ENCODE assay signal across 19 cellular contexts in the genomic region with DNA sequence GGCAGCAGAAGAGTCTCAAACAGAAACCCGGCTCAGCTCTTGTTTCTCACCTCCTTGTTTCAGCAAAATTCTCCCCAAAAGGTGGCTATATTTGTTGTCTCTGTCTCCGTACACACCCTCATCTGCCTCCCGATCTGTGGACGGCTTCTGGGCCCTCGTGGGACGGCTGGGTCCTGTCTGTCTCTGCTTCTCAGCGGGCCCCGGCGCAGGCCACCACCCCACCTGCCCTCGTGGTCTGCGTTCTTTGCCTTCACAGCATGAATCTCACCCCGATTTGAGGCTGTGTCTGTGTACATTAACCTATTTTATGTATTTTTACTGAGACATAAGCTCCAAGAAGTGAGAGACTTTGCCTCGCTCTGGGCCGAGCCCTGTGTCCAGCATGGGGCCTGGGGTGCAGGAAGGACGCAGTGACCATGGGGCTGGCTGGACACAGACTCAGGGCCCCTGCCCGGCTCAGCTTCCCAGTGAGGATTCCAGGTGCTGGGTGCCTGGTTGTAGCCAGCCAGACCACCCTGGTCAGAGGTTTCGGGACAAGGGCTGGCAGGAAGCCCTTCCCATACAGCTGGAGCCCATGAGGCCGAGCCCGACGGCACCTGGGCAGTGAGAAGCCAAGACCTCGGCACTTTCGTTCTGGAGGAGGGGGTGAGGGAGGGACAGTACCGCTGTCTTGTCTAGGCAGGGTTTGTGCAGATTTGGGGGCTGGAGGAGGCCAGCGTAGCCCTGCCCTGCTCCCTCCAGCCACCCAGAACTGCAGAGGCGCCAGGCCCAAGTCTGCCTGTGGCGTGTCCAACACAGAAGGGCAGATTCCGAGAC.
A peak's percentile ranks its signal among the peaks of the same experiment; 100 is the strongest.
DNase-seq lines count a peak whose midpoint lies in the region; ATAC-seq, FAIRE-seq and TF ChIP-seq lines count a peak whose summit lies in the region.
"Had no signal": no experiment of that assay in that cellular context is flagged by ENCODE, and none has a peak within 500 bp of the region (broad histone marks: within the 10 kb centered on the region; RNA-seq: fewer than 3 reads in every experiment).

No MANE protein-coding gene starts in this region.

- H2BK15ac ChIP-seq in H1 (ENCODE audit: low read length), result peak overlapping the region; percentile 77; the same call in 1 of the 2 replicates
- no peak overlapping the region for H2BK15ac ChIP-seq in mesenchymal stem cell (ENCODE audit: low read depth, poor library complexity, severe bottlenecking)

- H3K9ac ChIP-seq in H1 (replicated peaks in 1 of 4; ENCODE audit: extremely low read depth in 1 of 4, low read depth in 3 of 4, low read length in 3 of 4), result no peak overlapping the region
- no peak overlapping the region for H3K9ac ChIP-seq in mesenchymal stem cell (ENCODE audit: low read length)
- H3K9ac ChIP-seq: KMS-11 had no signal

- H3K9me3 ChIP-seq in heart right ventricle (no peaks in the 10 kb centered on the region), H1 (ENCODE audit: insufficient read depth in 2 of 2, low read depth in 1 of 2, low read length in 1 of 2) (no peaks in the 10 kb centered on the region), mesenchymal stem cell (ENCODE audit: control insufficient read depth, low read length) (no peaks in the 10 kb centered on the region)
- H3K9me3 ChIP-seq: BE2C had no signal

- H3K56ac ChIP-seq in H1 (replicated peaks; ENCODE audit: insufficient read length, low read depth, low read length), result no peak overlapping the region

- H3K79me1 ChIP-seq in H1 (ENCODE audit: low read depth, low read length), result peaks cover 2% of the 10 kb centered on the region; the same call in 1 of the 2 replicates
- H3K79me1 ChIP-seq in mesenchymal stem cell (replicated peaks; ENCODE audit: low read length, poor library complexity, severe bottlenecking), result no peaks in the 10 kb centered on the region

- H3K36me3 ChIP-seq in heart right ventricle, result no peaks in the 10 kb centered on the region
- H3K36me3 ChIP-seq in H1 (ENCODE audit: control insufficient read depth in 2 of 4, insufficient read depth in 4 of 4, low read length in 3 of 4), result no peaks in the 10 kb centered on the region
- no peaks in the 10 kb centered on the region for H3K36me3 ChIP-seq in mesenchymal stem cell (ENCODE audit: control insufficient read depth in 1 of 2, insufficient read depth in 2 of 2, low read depth in 1 of 2, low read length in 2 of 2)
- H3K36me3 ChIP-seq: BE2C had no signal

- CTCF ChIA-PET in H1 (lab: Charles Lee; ENCODE audit: partially characterized antibody), result interaction anchor here (1.1 to 3.6 kb wide), 6 partner anchors 14 to 274 kb away, joined by 3 to 12 read pairs (median 4); no protein-coding TSS in a partner anchor

- H4K5ac ChIP-seq in H1 (ENCODE audit: insufficient read length, low read depth, low read length), result no peak overlapping the region

- TF ChIP-seq EP300 in H1 (IDR thresholded peaks at IDR 0.05; ENCODE audit: borderline replicate concordance in 1 of 2, low read depth in 2 of 2, low read length in 2 of 2), result no peak

- peaks cover 5% of the 10 kb centered on the region; the same call in 1 of the 2 replicates for H3K23me2 ChIP-seq in H1 (ENCODE audit: low read depth, low read length)

- WGBS in heart right ventricle, 2 donors, result 93% methylated on average over 27 of the region's 27 CpGs
- 88% methylated on average over 23 of the region's 27 CpGs; no CpG with 5 or more reads in 1 of the 2 experiments for WGBS in H1 (ENCODE audit: extremely low coverage in 1 of 2, insufficient coverage in 1 of 2, insufficient read length in 1 of 2, insufficient replicate concordance in 2 of 2, low coverage in 1 of 2, low lambda C conversion rate in 2 of 2, missing lambda C conversion rate in 1 of 2), 2 experiments
- 91% methylated on average over 22 of the region's 27 CpGs for whole genome bisulfite sequencing in mesenchymal stem cell

- peak overlapping the region; percentile 68 for H3K18ac ChIP-seq in H1 (ENCODE audit: extremely low read depth, low read length)
- H3K18ac ChIP-seq in mesenchymal stem cell (ENCODE audit: low read depth in 1 of 2, low read length in 2 of 2), result no peak overlapping the region

- ATAC-seq in Right ventricle myocardium superior (ENCODE audit: poor library complexity) (no peak), heart right ventricle (no peak), HG03354 (IDR thresholded peaks at IDR 0.05; ENCODE audit: poor library complexity, severe bottlenecking, unreplicated experiment) (no peak), GM18861 (IDR thresholded peaks at IDR 0.05; ENCODE audit: unreplicated experiment) (no peak)
- ATAC-seq in stimulated activated naive B cell treated with anti-CD40 and anti-IgM and Interleukin-4, amounts not matched to agents 10 μg/mL and 1 μg/mL and 100 μg/mL, for 72 hours (replicated peaks), result no peak
- ATAC-seq: Panc1 had no signal

- H3K14ac ChIP-seq in H1 (ENCODE audit: insufficient read length), result no peak overlapping the region
- H3K14ac ChIP-seq in mesenchymal stem cell (ENCODE audit: low read length in 2 of 2), result no peak overlapping the region

- H4K8ac ChIP-seq in H1 (ENCODE audit: extremely low read depth, insufficient read depth, low read length), result peak overlapping the region; percentile 76; the same call in 1 of the 2 replicates
- no peak overlapping the region for H4K8ac ChIP-seq in mesenchymal stem cell (ENCODE audit: low read length)

- H3K9me3 Mint-ChIP-seq in stimulated activated naive B cell treated with anti-CD40 and anti-IgM and Interleukin-4, amounts not matched to agents 10 μg/mL and 1 μg/mL and 100 μg/mL, for 72 hours, result no peaks in the 10 kb centered on the region
- H3K9me3 Mint-ChIP-seq: CD4-positive, CD25-positive, alpha-beta regulatory T cell had no signal

- no peak overlapping the region for H3K23ac ChIP-seq in H1 (ENCODE audit: insufficient read length)
- no peak overlapping the region for H3K23ac ChIP-seq in mesenchymal stem cell (ENCODE audit: low read length in 2 of 2)

- H4K91ac ChIP-seq in H1 (replicated peaks; ENCODE audit: insufficient read length, low read length) (peak overlapping the region; percentile 2), mesenchymal stem cell (ENCODE audit: low read length) (no peak overlapping the region)

- intact Hi-C loops in Right ventricle myocardium superior (cut with DNase I), result no loop called here
- intact Hi-C loops in heart right ventricle (cut with DNase I), result no loop called here

- H3K4me2 ChIP-seq in H1 (ENCODE audit: insufficient read depth in 1 of 2, low read depth in 2 of 2, low read length in 2 of 2) (peak overlapping the region; percentile 58 to 71; a peak in 1 of 4 replicates), mesenchymal stem cell (ENCODE audit: low read length, poor library complexity, severe bottlenecking) (no peak overlapping the region)
- H3K4me2 ChIP-seq: KMS-11 had no signal

- TF ChIP-seq RAD21 in H1 (IDR thresholded peaks at IDR 0.05 in 1 of 2, conservative IDR thresholded peaks at IDR 0.05 in 1 of 2; ENCODE audit: low read depth in 2 of 2, low read length in 2 of 2), result no peak

- FAIRE-seq in H1 (lab: Jason Lieb, UNC), result no peak
- FAIRE-seq: G401.6 had no signal

- H3K79me2 ChIP-seq in H1 (ENCODE audit: control insufficient read depth in 1 of 2, insufficient read depth in 2 of 2, low read length in 2 of 2), result peaks cover 0 to 3% of the 10 kb centered on the region in 2 experiments; a peak in 1 of 4 replicates

- H4K20me1 ChIP-seq in H1 (replicated peaks in 1 of 2; ENCODE audit: control insufficient read depth in 1 of 2, insufficient read depth in 2 of 2, low read length in 2 of 2), result peaks cover 0 to 3% of the 10 kb centered on the region in 2 experiments

- POLR2A ChIA-PET in H1 (lab: Charles Lee; ENCODE audit: partially characterized antibody), result interaction anchor here (1.8 to 3.8 kb wide), 2 partner anchors 16 to 26 kb away, joined by 6 to 17 read pairs; no protein-coding TSS in a partner anchor

- H3K27ac ChIP-seq in heart right ventricle (no peak overlapping the region), H1 (ENCODE audit: low read depth, low read length) (no peak overlapping the region), mesenchymal stem cell (ENCODE audit: low read length, poor library complexity, severe bottlenecking) (no peak overlapping the region)
- H3K27ac ChIP-seq: KMS-11 had no signal

- H3K4me3 Mint-ChIP-seq in stimulated activated naive B cell treated with anti-CD40 and anti-IgM and Interleukin-4, amounts not matched to agents 10 μg/mL and 1 μg/mL and 100 μg/mL, for 72 hours, result no peak overlapping the region
- H3K4me3 Mint-ChIP-seq: CD4-positive, CD25-positive, alpha-beta regulatory T cell had no signal

- H2BK5ac ChIP-seq in H1 (ENCODE audit: low read depth, low read length) (peak overlapping the region; percentile 69; the same call in 1 of the 2 replicates), mesenchymal stem cell (ENCODE audit: low read depth, low read length, poor library complexity, severe bottlenecking) (no peak overlapping the region)

- DNase-seq in Right ventricle myocardium superior (peak; percentile 34), heart right ventricle (no peak), H1 (ENCODE audit: low read depth in 1 of 2, low spot score in 2 of 2) (no peak), mesenchymal stem cell (no peak), NCI-H748 treated with DMSO at 0.1 percent for 48 hours (lab: John Stamatoyannopoulos, UW) (no peak)
- DNase-seq in stimulated activated naive B cell treated with anti-CD40 and anti-IgM and Interleukin-4, amounts not matched to agents 10 μg/mL and 1 μg/mL and 100 μg/mL, for 72 hours, result no peak
- DNase-seq: BE2C; CD4-positive, CD25-positive, alpha-beta regulatory T cell; DMS 273 treated with DMSO at 0.1 percent for 48 hours; DND-41; GOT3; NCI-H1930; NCI-H2171; NCI-H446 had no signal

- peak overlapping the region; percentile 91 for H2BK20ac ChIP-seq in H1 (ENCODE audit: low read length)

- H2AFZ ChIP-seq in H1 (ENCODE audit: low read length) (no peak overlapping the region), mesenchymal stem cell (ENCODE audit: low read depth, low read length) (no peak overlapping the region)

- TF ChIP-seq POLR2A in H1 (IDR thresholded peaks at IDR 0.05; ENCODE audit: control extremely low read depth in 1 of 2, low read depth in 2 of 2, low read length in 2 of 2), result no peak

- no peak overlapping the region for H2BK120ac ChIP-seq in H1 (replicated peaks; ENCODE audit: low read depth, low read length)
- H2BK120ac ChIP-seq in mesenchymal stem cell (ENCODE audit: low read depth, low read length), result no peak overlapping the region

- peak overlapping the region; percentile 99 for H2BK12ac ChIP-seq in H1 (ENCODE audit: low read depth, low read length)
- H2BK12ac ChIP-seq in mesenchymal stem cell (ENCODE audit: low read length in 2 of 2), result no peak overlapping the region

- no peaks in the 10 kb centered on the region for H3K27me3 Mint-ChIP-seq in stimulated activated naive B cell treated with anti-CD40 and anti-IgM and Interleukin-4, amounts not matched to agents 10 μg/mL and 1 μg/mL and 100 μg/mL, for 72 hours

- H3K36me3 Mint-ChIP-seq in stimulated activated naive B cell treated with anti-CD40 and anti-IgM and Interleukin-4, amounts not matched to agents 10 μg/mL and 1 μg/mL and 100 μg/mL, for 72 hours, result no peaks in the 10 kb centered on the region
- H3K36me3 Mint-ChIP-seq: CD4-positive, CD25-positive, alpha-beta regulatory T cell had no signal

- peaks cover 0 to 40% (median 25%) of the 10 kb centered on the region in 7 donors for H3K27me3 ChIP-seq in heart right ventricle
- H3K27me3 ChIP-seq in H1 (replicated peaks in 1 of 4; ENCODE audit: control insufficient read depth in 3 of 4, extremely low read depth in 1 of 4, insufficient read depth in 3 of 4, low read length in 3 of 4), result peaks cover 0 to 16% (median 13%) of the 10 kb centered on the region in 4 experiments; a peak in 6 of 7 replicates
- peaks cover 0 to 71% of the 10 kb centered on the region in 2 experiments for H3K27me3 ChIP-seq in mesenchymal stem cell (ENCODE audit: control insufficient read depth in 1 of 2, insufficient read depth in 1 of 2, low read length in 2 of 2)
- H3K27me3 ChIP-seq: BE2C had no signal

- H3K27ac Mint-ChIP-seq in stimulated activated naive B cell treated with anti-CD40 and anti-IgM and Interleukin-4, amounts not matched to agents 10 μg/mL and 1 μg/mL and 100 μg/mL, for 72 hours, result peak overlapping the region; percentile 72
- H3K27ac Mint-ChIP-seq: CD4-positive, CD25-positive, alpha-beta regulatory T cell had no signal

- H3K4me1 Mint-ChIP-seq in stimulated activated naive B cell treated with anti-CD40 and anti-IgM and Interleukin-4, amounts not matched to agents 10 μg/mL and 1 μg/mL and 100 μg/mL, for 72 hours, result peaks cover 16 to 40% of the 10 kb centered on the region in 2 donors

- H3K4ac ChIP-seq in H1 (replicated peaks; ENCODE audit: insufficient read length, low read depth, low read length) (peak overlapping the region; percentile 6), mesenchymal stem cell (ENCODE audit: low read depth in 1 of 2, low read length in 2 of 2) (no peak overlapping the region)

- H2AK5ac ChIP-seq in H1 (ENCODE audit: low read depth, low read length) (no peak overlapping the region), mesenchymal stem cell (ENCODE audit: low read length, severe bottlenecking) (peak overlapping the region; percentile 6)

- no peak overlapping the region for H3K4me3 ChIP-seq in heart right ventricle
- no peak overlapping the region for H3K4me3 ChIP-seq in H1 (ENCODE audit: extremely low read depth in 1 of 4, insufficient read depth in 2 of 4, low read depth in 3 of 4, low read length in 4 of 4)
- no peak overlapping the region for H3K4me3 ChIP-seq in mesenchymal stem cell (ENCODE audit: insufficient read depth in 1 of 2, low read depth in 1 of 2, low read length in 2 of 2)

- H3K4me1 ChIP-seq in heart right ventricle, result peaks cover 7 to 45% (median 33%) of the 10 kb centered on the region in 9 donors
- H3K4me1 ChIP-seq in H1 (replicated peaks in 1 of 4; ENCODE audit: control insufficient read depth in 3 of 4, insufficient read depth in 4 of 4, low read length in 3 of 4), result peaks cover 7 to 51% (median 39%) of the 10 kb centered on the region in 4 experiments
- H3K4me1 ChIP-seq in mesenchymal stem cell (ENCODE audit: control insufficient read depth, insufficient read depth, low read depth, low read length), result peaks cover 49% of the 10 kb centered on the region

- no peak for TF ChIP-seq CTCF in heart right ventricle (IDR thresholded peaks at IDR 0.05)
- no peak for TF ChIP-seq CTCF in H1 (IDR thresholded peaks at IDR 0.05; ENCODE audit: control extremely low read depth in 1 of 3, insufficient read depth in 1 of 3, low read depth in 1 of 3, low read length in 3 of 3)
